Comparison of ENCODE assay signal across 8 cellular contexts in genomic region chr4:3291969-3292570, GRCh38. TPM values are rescaled to one million over a fixed set of nuclear protein-coding genes. Genes with fewer than 3 reads are reported as not detected.
DNase-seq lines count a peak whose midpoint lies in the region; ATAC-seq, FAIRE-seq and TF ChIP-seq lines count a peak whose summit lies in the region.

No MANE protein-coding gene starts in this region.

- peaks cover 13% of the 10 kb centered on the region for H3K4me1 Mint-ChIP-seq in activated CD4-positive, alpha-beta T cell treated with anti-CD3 and anti-CD28 coated beads, Interleukin-2, amount 10 ng/mL, durations not matched to agents 24 days and 14 days
- peaks cover 5% of the 10 kb centered on the region for H3K4me1 Mint-ChIP-seq in astrocyte (ENCODE audit: low read depth, unreplicated experiment)

- H3K4me2 ChIP-seq in astrocyte (ENCODE audit: low read length), result peak overlapping the region; percentile 96

- WGBS in right cardiac atrium, result under 1% methylated on average over 60 of the region's 60 CpGs

- intact Hi-C loops in activated CD4-positive, alpha-beta T cell treated with anti-CD3 and anti-CD28 coated beads, Interleukin-2, amount 10 ng/mL, durations not matched to agents 24 days and 14 days (cut with micrococcal nuclease), result loop anchor here (1.0 to 10.0 kb wide), 4 partner anchors 89 to 240 kb away; partner anchors contain the start of genes HTT, HTT-AS and LRPAP1
- intact Hi-C loops in right cardiac atrium (cut with DNase I), result no loop called here

- FAIRE-seq in astrocyte (lab: Jason Lieb, UNC), result no peak

- peak; percentile 81 for DNase-seq in activated CD4-positive, alpha-beta T cell treated with anti-CD3 and anti-CD28 coated beads, Interleukin-2, amount 10 ng/mL, durations not matched to agents 24 days and 14 days
- DNase-seq in activated CD4-positive, alpha-beta T cell treated with anti-CD3 and anti-CD28 coated beads, Interleukin-2, amount 50 U/mL, for 1 hour, result no peak
- DNase-seq in NCI-H526 treated with DMSO at 0.1 percent for 48 hours (lab: John Stamatoyannopoulos, UW), result peak; percentile 23
- peak; percentile 11 for DNase-seq in astrocyte (ENCODE audit: low read depth)
- peak; percentile 75 to 89 (median 88) for DNase-seq in right cardiac atrium
- DNase-seq in GOT3 (lab: John Stamatoyannopoulos, UW), result no peak

- H4K20me1 ChIP-seq in astrocyte (ENCODE audit: insufficient read depth, low read length), result peaks cover 27% of the 10 kb centered on the region

- H3K27me3 ChIP-seq in astrocyte (ENCODE audit: insufficient read depth, low read length) (peaks cover 4% of the 10 kb centered on the region), right cardiac atrium (ENCODE audit: control insufficient read depth, insufficient read depth) (no peaks in the 10 kb centered on the region), rectal smooth muscle tissue (ENCODE audit: control insufficient read depth, insufficient read depth, low read length) (no peaks in the 10 kb centered on the region)

- H3K4me3 Mint-ChIP-seq in activated CD4-positive, alpha-beta T cell treated with anti-CD3 and anti-CD28 coated beads, Interleukin-2, amount 10 ng/mL, durations not matched to agents 24 days and 14 days, result peak overlapping the region; percentile 91
- H3K4me3 Mint-ChIP-seq in astrocyte (ENCODE audit: unreplicated experiment), result peak overlapping the region; percentile 90

- H3K4me1 ChIP-seq in astrocyte (ENCODE audit: insufficient read depth, low read length) (peaks cover 16% of the 10 kb centered on the region), right cardiac atrium (ENCODE audit: control insufficient read depth, insufficient read depth, low read length) (no peaks in the 10 kb centered on the region), rectal smooth muscle tissue (ENCODE audit: control insufficient read depth, insufficient read depth, low read length) (peaks cover 6% of the 10 kb centered on the region)

- H3K9me3 ChIP-seq in astrocyte (ENCODE audit: insufficient read depth, low read depth, low read length) (no peaks in the 10 kb centered on the region), right cardiac atrium (ENCODE audit: control insufficient read depth, low read length) (no peaks in the 10 kb centered on the region)

- ATAC-seq in HG02852 (IDR thresholded peaks at IDR 0.05; ENCODE audit: unreplicated experiment), result peak; percentile 18
- ATAC-seq in right cardiac atrium, result peak; percentile 75 to 78

- H3K27ac ChIP-seq in astrocyte (ENCODE audit: low read depth, low read length), result peak overlapping the region; percentile 56
- peak overlapping the region; percentile 77 for H3K27ac ChIP-seq in right cardiac atrium (ENCODE audit: low read length)
- H3K27ac ChIP-seq in rectal smooth muscle tissue (ENCODE audit: low read depth, low read length), result peak overlapping the region; percentile 91

- H3K79me2 ChIP-seq in astrocyte (ENCODE audit: insufficient read depth, low read length), result peaks cover 36% of the 10 kb centered on the region

- H2AFZ ChIP-seq in astrocyte (ENCODE audit: low read depth, low read length), result peak overlapping the region; percentile 99

- H3K4me3 ChIP-seq in astrocyte (ENCODE audit: insufficient read depth, low read depth, low read length), result peak overlapping the region; percentile 78
- H3K4me3 ChIP-seq in right cardiac atrium (ENCODE audit: low read length), result peak overlapping the region; percentile 70
- H3K4me3 ChIP-seq in rectal smooth muscle tissue (ENCODE audit: low read length), result peak overlapping the region; percentile 92

- no peaks in the 10 kb centered on the region for H3K36me3 Mint-ChIP-seq in activated CD4-positive, alpha-beta T cell treated with anti-CD3 and anti-CD28 coated beads, Interleukin-2, amount 10 ng/mL, durations not matched to agents 24 days and 14 days (ENCODE audit: low read depth)
- H3K36me3 Mint-ChIP-seq in astrocyte (ENCODE audit: low read depth, unreplicated experiment), result peaks cover 3% of the 10 kb centered on the region

- no peaks in the 10 kb centered on the region for H3K9me3 Mint-ChIP-seq in activated CD4-positive, alpha-beta T cell treated with anti-CD3 and anti-CD28 coated beads, Interleukin-2, amount 10 ng/mL, durations not matched to agents 24 days and 14 days
- no peaks in the 10 kb centered on the region for H3K9me3 Mint-ChIP-seq in astrocyte (ENCODE audit: unreplicated experiment)

- H3K36me3 ChIP-seq in astrocyte (ENCODE audit: insufficient read depth, low read length), result no peaks in the 10 kb centered on the region
- H3K36me3 ChIP-seq in rectal smooth muscle tissue (ENCODE audit: control insufficient read depth, insufficient read depth, low read length), result no peaks in the 10 kb centered on the region

- TF ChIP-seq CTCF in astrocyte (IDR thresholded peaks at IDR 0.05; ENCODE audit: insufficient read depth, low read depth, low read length), result no peak

- peaks cover 58% of the 10 kb centered on the region for H3K27me3 Mint-ChIP-seq in activated CD4-positive, alpha-beta T cell treated with anti-CD3 and anti-CD28 coated beads, Interleukin-2, amount 10 ng/mL, durations not matched to agents 24 days and 14 days
- H3K27me3 Mint-ChIP-seq in astrocyte (ENCODE audit: low read depth, unreplicated experiment), result peaks cover 12% of the 10 kb centered on the region

- H3K27ac Mint-ChIP-seq in activated CD4-positive, alpha-beta T cell treated with anti-CD3 and anti-CD28 coated beads, Interleukin-2, amount 10 ng/mL, durations not matched to agents 24 days and 14 days, result peak overlapping the region; percentile 77
- H3K27ac Mint-ChIP-seq in astrocyte (ENCODE audit: unreplicated experiment), result peak overlapping the region; percentile 36

- H3K9ac ChIP-seq in astrocyte (ENCODE audit: low read length), result peak overlapping the region; percentile 89
- peak overlapping the region; percentile 59 for H3K9ac ChIP-seq in rectal smooth muscle tissue (ENCODE audit: low read length)

RNA-seq across cellular contexts. Expression of gene RGS12, which starts 0.8 kb away (rescaled TPM):
- 3.3 and 3.7 TPM in 2 replicates for total RNA-seq in activated CD4-positive, alpha-beta T cell treated with anti-CD3 and anti-CD28 coated beads, Interleukin-2, amount 10 ng/mL, durations not matched to agents 24 days and 14 days
- total RNA-seq in astrocyte, result 18.0 and 21.9 TPM in 2 replicates
- total RNA-seq in right cardiac atrium, result 10 to 100 TPM; 11.6 to 18.2 (median 14.6) TPM
- 20.8 TPM for polyA plus RNA-seq in right cardiac atrium

RNA-seq across cellular contexts. Expression of gene MSANTD1, which starts 43.1 kb away (rescaled TPM):
- total RNA-seq in activated CD4-positive, alpha-beta T cell treated with anti-CD3 and anti-CD28 coated beads, Interleukin-2, amount 10 ng/mL, durations not matched to agents 24 days and 14 days, result 0.62 and 0.70 TPM in 2 replicates
- total RNA-seq in astrocyte, result 1.4 and 1.6 TPM in 2 replicates
- total RNA-seq in right cardiac atrium, result under 1 TPM; 0.23 to 0.40 (median 0.34) TPM
- polyA plus RNA-seq in right cardiac atrium, result 0.20 TPM

Comparison
In these comparisons a context has a peak if more than half of its experiments do, and no peak if none do; other contexts are left out.
1. DNase-seq: peak in activated CD4-positive, alpha-beta T cell treated with anti-CD3 and anti-CD28 coated beads, Interleukin-2, amount 10 ng/mL, durations not matched to agents 24 days and 14 days (single experiment), NCI-H526 treated with DMSO at 0.1 percent for 48 hours (single experiment), astrocyte (single experiment) and right cardiac atrium (3 of 3); none in activated CD4-positive, alpha-beta T cell treated with anti-CD3 and anti-CD28 coated beads, Interleukin-2, amount 50 U/mL, for 1 hour (single experiment) and GOT3 (single experiment).
2. Peak in every context shown above with its lines, with median percentiles within 50 percentile points of each other: H3K27ac ChIP-seq and H3K4me3 ChIP-seq.